Comparison of ENCODE assay signal across 20 cellular contexts in the genomic region with DNA sequence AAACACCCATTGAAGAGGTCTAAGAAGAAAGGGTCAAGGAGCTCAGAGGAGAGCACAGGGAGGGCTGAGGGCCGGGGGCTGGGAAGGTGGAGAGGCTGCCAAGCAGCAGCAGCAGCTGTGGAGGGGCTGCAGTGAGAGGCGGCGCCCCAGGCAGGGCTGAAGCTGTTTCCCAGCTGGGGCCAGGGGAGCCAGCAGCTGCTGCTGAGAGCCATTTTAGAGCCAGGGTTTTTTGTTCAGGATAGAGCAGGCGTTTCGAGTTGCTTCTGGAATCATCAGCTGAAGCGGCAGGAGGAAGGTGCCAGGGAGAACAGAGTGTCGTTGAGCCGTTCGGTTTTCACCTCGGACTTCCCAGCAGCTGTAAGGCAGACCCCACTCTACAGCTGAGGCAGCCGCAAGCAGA.
DNase-seq lines count a peak whose midpoint lies in the region; ATAC-seq and TF ChIP-seq lines count a peak whose summit lies in the region.
"Had no signal": no experiment of that assay in that cellular context is flagged by ENCODE, and none has a peak within 500 bp of the region (broad histone marks: within the 10 kb centered on the region; RNA-seq: fewer than 3 reads in every experiment).

No MANE protein-coding gene starts in this region.

- TF ChIP-seq CTCF in WTC11 (IDR thresholded peaks at IDR 0.05) = no peak
- TF ChIP-seq CTCF in nephron progenitor cell (IDR thresholded peaks at IDR 0.05) = no peak
- no peak for TF ChIP-seq CTCF in breast epithelium (IDR thresholded peaks at IDR 0.05)

- H3K36me3 Mint-ChIP-seq in WTC11 (peaks cover 10% of the 10 kb centered on the region), nephron progenitor cell (ENCODE audit: low read depth) (peaks cover 17% of the 10 kb centered on the region)

- intact Hi-C loops in breast epithelium (cut with DNase I; ENCODE audit: low total_unique reads) = no loop called here

- TF ChIP-seq POLR2A in breast epithelium (IDR thresholded peaks at IDR 0.05) = no peak

- no peak overlapping the region for H3K27ac ChIP-seq in breast epithelium
- H3K27ac ChIP-seq: BLaER1 treated with 17β-estradiol and CSF1 and Interleukin-3, amounts not matched to agents 10 nM and 100 nM; foreskin keratinocyte; parathyroid adenoma had no signal

- H3K9me3 ChIP-seq in breast epithelium = no peaks in the 10 kb centered on the region
- H3K9me3 ChIP-seq: BLaER1 treated with 17β-estradiol and CSF1 and Interleukin-3, amounts not matched to agents 10 nM and 100 nM had no signal

- H3K4me1 Mint-ChIP-seq in WTC11 (peaks cover 29% of the 10 kb centered on the region), nephron progenitor cell (peaks cover 51% of the 10 kb centered on the region)

- CTCF ChIA-PET in WTC11 (lab: Charles Lee) = interaction anchor here (0.5 to 3.2 kb wide), 4 partner anchors 13 to 151 kb away, joined by 3 to 14 read pairs (median 4); no protein-coding TSS in a partner anchor

- H3K4me3 ChIP-seq in breast epithelium = no peak overlapping the region
- H3K4me3 ChIP-seq: BLaER1 treated with 17β-estradiol and CSF1 and Interleukin-3, amounts not matched to agents 10 nM and 100 nM; smooth muscle cell had no signal

- H3K4me3 Mint-ChIP-seq in WTC11 (no peak overlapping the region), nephron progenitor cell (no peak overlapping the region)
- H3K4me3 Mint-ChIP-seq: activated T-cell treated with anti-CD3 and anti-CD28 coated beads, Interleukin-2, amount 50 U/mL, for 4 hours; stimulated activated naive B cell treated with anti-CD40 and anti-IgM and Interleukin-4, amounts not matched to agents 10 μg/mL and 1 μg/mL and 100 μg/mL, for 72 hours; T-helper 1 cell treated with Interleukin-12 subunit alpha and Interleukin-12 subunit beta and Interleukin-4 antibody, amounts not matched to agents 30 μg/mL and 1 μg/mL, for 36 hours had no signal

- no peak for ATAC-seq in WTC11
- ATAC-seq: left cardiac atrium; Right ventricle myocardium inferior; stimulated activated naive B cell treated with anti-CD40 and anti-IgM and Interleukin-4, amounts not matched to agents 10 μg/mL and 1 μg/mL and 100 μg/mL, for 72 hours had no signal

- 0 out of 2 replicates have a peak overlapping the region, but pooled peaks have one; percentile 11 for H3K27ac Mint-ChIP-seq in WTC11
- peak overlapping the region; percentile 81 for H3K27ac Mint-ChIP-seq in nephron progenitor cell
- H3K27ac Mint-ChIP-seq: stimulated activated naive B cell treated with anti-CD40 and anti-IgM and Interleukin-4, amounts not matched to agents 10 μg/mL and 1 μg/mL and 100 μg/mL, for 72 hours; T-helper 1 cell treated with Interleukin-12 subunit alpha and Interleukin-12 subunit beta and Interleukin-4 antibody, amounts not matched to agents 30 μg/mL and 1 μg/mL, for 36 hours had no signal

- H3K36me3 ChIP-seq in breast epithelium = no peaks in the 10 kb centered on the region

- no peaks in the 10 kb centered on the region for H3K9me3 Mint-ChIP-seq in WTC11
- no peaks in the 10 kb centered on the region for H3K9me3 Mint-ChIP-seq in nephron progenitor cell
- H3K9me3 Mint-ChIP-seq: activated T-cell treated with anti-CD3 and anti-CD28 coated beads, Interleukin-2, amount 50 U/mL, for 4 hours; stimulated activated naive B cell treated with anti-CD40 and anti-IgM and Interleukin-4, amounts not matched to agents 10 μg/mL and 1 μg/mL and 100 μg/mL, for 72 hours; T-helper 1 cell treated with Interleukin-12 subunit alpha and Interleukin-12 subunit beta and Interleukin-4 antibody, amounts not matched to agents 30 μg/mL and 1 μg/mL, for 36 hours had no signal

- H3K4me1 ChIP-seq in breast epithelium = no peaks in the 10 kb centered on the region
- H3K4me1 ChIP-seq: foreskin keratinocyte, parathyroid adenoma had no signal

- H3K27me3 Mint-ChIP-seq in WTC11 (ENCODE audit: low read depth) = no peaks in the 10 kb centered on the region
- H3K27me3 Mint-ChIP-seq in nephron progenitor cell (ENCODE audit: low read depth, poor library complexity) = no peaks in the 10 kb centered on the region
- H3K27me3 Mint-ChIP-seq: stimulated activated naive B cell treated with anti-CD40 and anti-IgM and Interleukin-4, amounts not matched to agents 10 μg/mL and 1 μg/mL and 100 μg/mL, for 72 hours had no signal

- POLR2A ChIA-PET in WTC11 (lab: Charles Lee) = interaction anchor here (0.6 to 0.9 kb wide), 2 partner anchors 52 to 62 kb away, joined by 3 to 4 read pairs; no protein-coding TSS in a partner anchor

- H3K27me3 ChIP-seq in breast epithelium = no peaks in the 10 kb centered on the region
- H3K27me3 ChIP-seq: BLaER1 treated with 17β-estradiol and CSF1 and Interleukin-3, amounts not matched to agents 10 nM and 100 nM; foreskin keratinocyte had no signal

- DNase-seq in NCI-H1694 (lab: John Stamatoyannopoulos, UW) (peak; percentile 6), NCI-H1694 treated with DMSO at 0.1 percent for 48 hours (lab: John Stamatoyannopoulos, UW) (no peak), NCI-H1092 treated with DMSO at 0.1 percent for 48 hours (lab: John Stamatoyannopoulos, UW) (peak; percentile 93), WTC11 (ENCODE audit: low spot score) (no peak), nephron progenitor cell (no peak), T-helper 9 cell (no peak), NCI-H1930 (lab: John Stamatoyannopoulos, UW) (no peak), breast epithelium (ENCODE audit: low spot score in 2 of 2) (no peak)
- DNase-seq: activated CD4-positive, CD25-positive, alpha-beta regulatory T cell treated with anti-CD3 and anti-CD28 coated beads, Interleukin-2, amount 50 U/mL, for 72 hours; activated T-cell treated with anti-CD3 and anti-CD28 coated beads, Interleukin-2, amount 50 U/mL, for 4 hours; amygdala; DMS153; left cardiac atrium; stimulated activated naive B cell treated with anti-CD40 and anti-IgM and Interleukin-4, amounts not matched to agents 10 μg/mL and 1 μg/mL and 100 μg/mL, for 72 hours had no signal

TF ChIP-seq in WTC11, 78 proteins besides CTCF, POLR2A, EP300 and RAD21:
- TF ChIP-seq RELA (CRISPR knock-in tag; IDR thresholded peaks at IDR 0.05; ENCODE audit: borderline replicate concordance) = no peak
- TF ChIP-seq, protein P1, sequence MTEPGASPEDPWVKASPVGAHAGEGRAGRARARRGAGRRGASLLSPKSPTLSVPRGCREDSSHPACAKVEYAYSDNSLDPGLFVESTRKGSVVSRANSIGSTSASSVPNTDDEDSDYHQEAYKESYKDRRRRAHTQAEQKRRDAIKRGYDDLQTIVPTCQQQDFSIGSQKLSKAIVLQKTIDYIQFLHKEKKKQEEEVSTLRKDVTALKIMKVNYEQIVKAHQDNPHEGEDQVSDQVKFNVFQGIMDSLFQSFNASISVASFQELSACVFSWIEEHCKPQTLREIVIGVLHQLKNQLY (CRISPR knock-in tag; IDR thresholded peaks at IDR 0.05) = no peak
- TF ChIP-seq, protein P2, sequence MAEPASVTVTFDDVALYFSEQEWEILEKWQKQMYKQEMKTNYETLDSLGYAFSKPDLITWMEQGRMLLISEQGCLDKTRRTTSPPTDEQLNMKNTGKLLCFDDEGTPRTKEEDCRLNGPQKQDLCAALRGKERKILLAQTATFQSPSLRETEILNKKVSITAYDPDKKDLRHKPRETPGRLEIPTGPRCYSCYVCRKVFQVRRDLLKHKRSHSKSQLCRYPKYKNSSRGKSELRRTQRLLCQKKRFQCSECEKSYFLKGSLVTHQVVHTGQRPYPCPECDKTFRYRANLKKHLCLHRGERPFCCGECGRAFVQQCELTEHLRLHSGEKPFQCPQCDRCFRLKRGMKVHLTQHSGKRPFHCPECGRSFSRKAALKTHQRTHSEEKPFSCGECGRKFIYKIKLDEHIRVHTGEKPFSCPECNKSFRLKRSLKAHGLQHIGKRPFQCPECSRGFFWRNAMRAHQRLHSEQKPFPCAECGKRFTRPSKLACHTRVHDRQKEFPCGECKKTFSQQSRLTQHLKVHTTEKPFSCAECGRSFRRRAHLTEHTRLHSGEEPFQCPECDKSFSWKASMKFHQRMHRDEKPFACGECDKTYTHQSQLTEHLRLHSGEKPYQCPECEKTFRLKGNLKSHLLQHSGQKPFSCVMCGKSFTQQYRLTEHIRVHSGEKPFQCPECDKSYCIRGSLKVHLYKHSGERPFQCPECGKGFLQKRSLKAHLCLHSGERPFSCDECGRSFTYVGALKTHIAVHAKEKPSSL (CRISPR knock-in tag; conservative IDR thresholded peaks at IDR 0.05) = no peak
- no peak for TF ChIP-seq NR3C1 (CRISPR knock-in tag; conservative IDR thresholded peaks at IDR 0.05; ENCODE audit: low read depth)
- no peak for TF ChIP-seq SMAD4 (CRISPR knock-in tag; IDR thresholded peaks at IDR 0.05)
- no peak for TF ChIP-seq JAZF1 (CRISPR knock-in tag; IDR thresholded peaks at IDR 0.05)
- TF ChIP-seq SMAD3 (CRISPR knock-in tag; IDR thresholded peaks at IDR 0.05; ENCODE audit: borderline replicate concordance) = no peak
- TF ChIP-seq, protein P3, sequence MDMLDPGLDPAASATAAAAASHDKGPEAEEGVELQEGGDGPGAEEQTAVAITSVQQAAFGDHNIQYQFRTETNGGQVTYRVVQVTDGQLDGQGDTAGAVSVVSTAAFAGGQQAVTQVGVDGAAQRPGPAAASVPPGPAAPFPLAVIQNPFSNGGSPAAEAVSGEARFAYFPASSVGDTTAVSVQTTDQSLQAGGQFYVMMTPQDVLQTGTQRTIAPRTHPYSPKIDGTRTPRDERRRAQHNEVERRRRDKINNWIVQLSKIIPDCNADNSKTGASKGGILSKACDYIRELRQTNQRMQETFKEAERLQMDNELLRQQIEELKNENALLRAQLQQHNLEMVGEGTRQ (CRISPR knock-in tag; IDR thresholded peaks at IDR 0.05) = no peak
- TF ChIP-seq FOXJ3 (CRISPR knock-in tag; IDR thresholded peaks at IDR 0.05; ENCODE audit: borderline replicate concordance) = no peak
- TF ChIP-seq NFE2L1 (CRISPR knock-in tag; IDR thresholded peaks at IDR 0.05) = no peak
- no peak for TF ChIP-seq GABPB1 (CRISPR knock-in tag; IDR thresholded peaks at IDR 0.05)

Comparison
In these comparisons a context has a peak if more than half of its experiments do, and no peak if none do; other contexts are left out.
1. DNase-seq: peak in NCI-H1694 (single experiment) and NCI-H1092 treated with DMSO at 0.1 percent for 48 hours (single experiment); none in NCI-H1694 treated with DMSO at 0.1 percent for 48 hours (single experiment), WTC11 (single experiment), nephron progenitor cell (single experiment), T-helper 9 cell (single experiment), NCI-H1930 (0 of 2) and breast epithelium (0 of 2).